Comparison of ENCODE assay signal across 21 cellular contexts in genomic region chr1:66809245-66809644, GRCh38. TPM values are rescaled to one million over a fixed set of nuclear protein-coding genes. Genes with fewer than 3 reads are reported as not detected.
"Had no signal": no experiment of that assay in that cellular context is flagged by ENCODE, and none has a peak within 500 bp of the region (broad histone marks: within the 10 kb centered on the region; RNA-seq: fewer than 3 reads in every experiment).

No MANE protein-coding gene starts in this region.

- H3K27ac ChIP-seq: RWPE1 had no signal

- DNase-seq: Karpas-422, KG1, MM.1S, NCI-H1092 treated with DMSO at 0.1 percent for 48 hours, NCI-H1436, NCI-H1694, NCI-H187 treated with DMSO at 0.1 percent for 48 hours, NCI-H2029 treated with DMSO at 0.1 percent for 48 hours, NCI-H2171 treated with DMSO at 0.1 percent for 48 hours, NCI-H345, NCI-H446 treated with DMSO at 0.1 percent for 48 hours, NCI-H510A treated with DMSO at 0.1 percent for 48 hours, NCI-H774, SHP77, SK-N-SH, SW 1271 had no signal

- ATAC-seq: HepG2 had no signal

- FAIRE-seq: HepG2 had no signal

- H3K9me3 ChIP-seq: SK-N-SH had no signal

RNA-seq across cellular contexts. Expression of gene INSL5, which starts 8.2 kb away (rescaled TPM):
- total RNA-seq: HepG2, HT1080, IMR-90, SK-MEL-5 had no signal
- polyA plus RNA-seq: HepG2, IMR-90, SK-N-SH had no signal

RNA-seq across cellular contexts. Expression of gene DYNLT5, which starts 57.0 kb away (rescaled TPM):
- total RNA-seq: HepG2, HT1080, SK-MEL-5 had no signal
- polyA plus RNA-seq: HepG2, SK-N-SH had no signal
